8 cellular contexts compared by ENCODE assay signal in genomic region chr11:66868726-66869291, GRCh38. TPM values are rescaled to one million over a fixed set of nuclear protein-coding genes. Genes with fewer than 3 reads are reported as not detected.
DNase-seq lines count a peak whose midpoint lies in the region; ATAC-seq lines count a peak whose summit lies in the region.

No MANE protein-coding gene starts in this region.

- ATAC-seq in GM19395 (IDR thresholded peaks at IDR 0.05; ENCODE audit: unreplicated experiment): peak; percentile 89

- DNase-seq in A172 (ENCODE audit: low spot score): peak; percentile 46
- peak; percentile 100 for DNase-seq in HuH-7 (ENCODE audit: low spot score)
- peak; percentile 69 for DNase-seq in activated CD4-positive, CD25-positive, alpha-beta regulatory T cell treated with anti-CD3 and anti-CD28 coated beads, Interleukin-2, amount 50 U/mL, for 72 hours
- peak; percentile 67 for DNase-seq in effector CD8-positive, alpha-beta T cell (lab: John Stamatoyannopoulos, UW)
- DNase-seq in stimulated activated CD4-positive, alpha-beta T cell treated with anti-CD3 and anti-CD28 coated beads, Interleukin-12 subunit alpha, Interleukin-12 subunit beta, amount 100 ng/mL, for 24 hours (ENCODE audit: low read depth in 2 of 2): peak; percentile 52 to 79
- DNase-seq in COLO829 (ENCODE audit: low spot score): no peak
- no peak for DNase-seq in amniotic stem cell (lab: John Stamatoyannopoulos, UW)

RNA-seq across cellular contexts. Expression of gene LRFN4, which starts 11.9 kb away (rescaled TPM):
- total RNA-seq in A172 (2014; rRNA removed; shearing (Covaris generic)): 54.7 and 63.3 TPM in 2 replicates

RNA-seq across cellular contexts. Expression of gene RCE1, which starts 25.6 kb away (rescaled TPM):
- total RNA-seq in A172 (2014; rRNA removed; shearing (Covaris generic)): 26.7 and 27.2 TPM in 2 replicates

Comparison
In these comparisons a context has a peak if more than half of its experiments do, and no peak if none do; other contexts are left out.
1. DNase-seq: peak in A172 (single experiment), HuH-7 (single experiment), activated CD4-positive, CD25-positive, alpha-beta regulatory T cell treated with anti-CD3 and anti-CD28 coated beads, Interleukin-2, amount 50 U/mL, for 72 hours (single experiment), effector CD8-positive, alpha-beta T cell (single experiment) and stimulated activated CD4-positive, alpha-beta T cell treated with anti-CD3 and anti-CD28 coated beads, Interleukin-12 subunit alpha, Interleukin-12 subunit beta, amount 100 ng/mL, for 24 hours (2 of 2); none in COLO829 (single experiment) and amniotic stem cell (single experiment).